In genomic region chr20:62305765-62306431, GRCh38 we compare ENCODE assay signal across 11 cellular contexts. TPM values are rescaled to one million over a fixed set of nuclear protein-coding genes. Genes with fewer than 3 reads are reported as not detected.
A peak's percentile ranks its signal among the peaks of the same experiment; 100 is the strongest.
DNase-seq lines count a peak whose midpoint lies in the region; ATAC-seq and TF ChIP-seq lines count a peak whose summit lies in the region.
"Had no signal": no experiment of that assay in that cellular context is flagged by ENCODE, and none has a peak within 500 bp of the region (broad histone marks: within the 10 kb centered on the region; RNA-seq: fewer than 3 reads in every experiment).

No MANE protein-coding gene starts in this region.

- peak overlapping the region; percentile 95 for H3K27ac ChIP-seq in C4-2B
- H3K27ac ChIP-seq in HEK293 (ENCODE audit: extremely low read depth, low read depth, low read length) = peak overlapping the region; percentile 22; the same call in 1 of the 2 replicates
- H3K27ac ChIP-seq in ascending aorta = no peak overlapping the region

- peaks cover 13% of the 10 kb centered on the region for H3K4me1 Mint-ChIP-seq in activated T-helper 2 cell treated with anti-CD3 and anti-CD28 coated beads, Interferon-gamma antibody, Interleukin-2, Interleukin-4, amounts not matched to agents 10 μg/mL and 5 μg/mL and 100 μg/mL, durations not matched to agents 14 hours and 24 hours and 36 hours (ENCODE audit: low read depth)

- POLR2A ChIA-PET in HEK293 (lab: Yijun Ruan, JAX) = interaction anchor here (0.6 to 2.8 kb wide), 6 partner anchors 10 to 80 kb away, joined by 3 to 12 read pairs (median 4); partner anchors contain the start of gene RPS21

- no peak overlapping the region for H3K27ac Mint-ChIP-seq in activated T-helper 2 cell treated with anti-CD3 and anti-CD28 coated beads, Interferon-gamma antibody, Interleukin-2, Interleukin-4, amounts not matched to agents 10 μg/mL and 5 μg/mL and 100 μg/mL, durations not matched to agents 14 hours and 24 hours and 36 hours

- H3K9me3 Mint-ChIP-seq in activated T-helper 2 cell treated with anti-CD3 and anti-CD28 coated beads, Interferon-gamma antibody, Interleukin-2, Interleukin-4, amounts not matched to agents 10 μg/mL and 5 μg/mL and 100 μg/mL, durations not matched to agents 14 hours and 24 hours and 36 hours = no peaks in the 10 kb centered on the region

- H3K4me1 ChIP-seq in HEK293 (ENCODE audit: control insufficient read depth, insufficient read depth, low read length) (peaks cover 8% of the 10 kb centered on the region), ascending aorta (peaks cover 12 to 20% of the 10 kb centered on the region in 2 donors)

- H3K27me3 Mint-ChIP-seq in activated T-helper 2 cell treated with anti-CD3 and anti-CD28 coated beads, Interferon-gamma antibody, Interleukin-2, Interleukin-4, amounts not matched to agents 10 μg/mL and 5 μg/mL and 100 μg/mL, durations not matched to agents 14 hours and 24 hours and 36 hours (ENCODE audit: low read depth) = no peaks in the 10 kb centered on the region

- H3K36me3 Mint-ChIP-seq in activated T-helper 2 cell treated with anti-CD3 and anti-CD28 coated beads, Interferon-gamma antibody, Interleukin-2, Interleukin-4, amounts not matched to agents 10 μg/mL and 5 μg/mL and 100 μg/mL, durations not matched to agents 14 hours and 24 hours and 36 hours (ENCODE audit: low read depth) = peaks cover 35% of the 10 kb centered on the region

- no peak overlapping the region for H3K4me3 ChIP-seq in HEK293 (ENCODE audit: low read depth, low read length)
- H3K4me3 ChIP-seq in ascending aorta = no peak overlapping the region

- H3K4me3 Mint-ChIP-seq in activated T-helper 2 cell treated with anti-CD3 and anti-CD28 coated beads, Interferon-gamma antibody, Interleukin-2, Interleukin-4, amounts not matched to agents 10 μg/mL and 5 μg/mL and 100 μg/mL, durations not matched to agents 14 hours and 24 hours and 36 hours (ENCODE audit: low read depth) = peak overlapping the region; percentile 62

- H3K9me3 ChIP-seq in HEK293 (ENCODE audit: control insufficient read depth, insufficient read depth, low read depth, low read length) = no peaks in the 10 kb centered on the region
- no peaks in the 10 kb centered on the region for H3K9me3 ChIP-seq in ascending aorta

- peaks cover 0 to 68% of the 10 kb centered on the region in 2 experiments; a peak in 1 of 3 replicates for H3K36me3 ChIP-seq in HEK293 (ENCODE audit: control insufficient read depth in 2 of 2, insufficient read depth in 1 of 2, low read length in 2 of 2)
- peaks cover 53 to 70% of the 10 kb centered on the region in 2 donors for H3K36me3 ChIP-seq in ascending aorta

- intact Hi-C loops in activated T-helper 2 cell treated with anti-CD3 and anti-CD28 coated beads, Interferon-gamma antibody, Interleukin-2, Interleukin-4, amounts not matched to agents 10 μg/mL and 5 μg/mL and 100 μg/mL, durations not matched to agents 14 hours and 24 hours and 36 hours (cut with micrococcal nuclease) = no loop called here
- intact Hi-C loops in ascending aorta (cut with DNase I) = no loop called here

- DNase-seq in activated T-helper 2 cell treated with anti-CD3 and anti-CD28 coated beads, Interferon-gamma antibody, Interleukin-2, Interleukin-4, amounts not matched to agents 10 μg/mL and 5 μg/mL and 100 μg/mL, durations not matched to agents 14 hours and 24 hours and 36 hours (ENCODE audit: low spot score) = no peak
- DNase-seq in kidney tubule cell (ENCODE audit: low spot score) (peak; percentile 26), cerebellar nuclear complex (lab: John Stamatoyannopoulos, UW) (no peak), ascending aorta (ENCODE audit: low spot score in 2 of 2) (no peak), occipital lobe (lab: John Stamatoyannopoulos, UW) (no peak)
- DNase-seq: effector CD4-positive, alpha-beta T cell; NCI-H2029; posterior cingulate gyrus had no signal

- no peak for ATAC-seq in GM21529 (IDR thresholded peaks at IDR 0.05; ENCODE audit: unreplicated experiment)

- no peaks in the 10 kb centered on the region for H3K27me3 ChIP-seq in ascending aorta

- TF ChIP-seq CTCF in C4-2B (conservative IDR thresholded peaks at IDR 0.05) (no peak), HEK293 (tag by site-specific recombination; IDR thresholded peaks at IDR 0.05) (no peak), ascending aorta (IDR thresholded peaks at IDR 0.05) (no peak)

- CTCF ChIA-PET in HEK293 (lab: Yijun Ruan, JAX) = interaction anchor here (0.8 to 2.4 kb wide), 2 partner anchors 77 kb away, joined by 3 to 22 read pairs; no protein-coding TSS in a partner anchor

TF ChIP-seq in HEK293, 187 proteins besides CTCF, POLR2A, EP300 and RAD21:
- TF ChIP-seq ZNF133 (tag by site-specific recombination; IDR thresholded peaks at IDR 0.05) (no peak), KLF1 (tag by site-specific recombination; IDR thresholded peaks at IDR 0.05) (peak; percentile 65), PRDM1 (tag by site-specific recombination; IDR thresholded peaks at IDR 0.05) (no peak)
- TF ChIP-seq, protein P1, sequence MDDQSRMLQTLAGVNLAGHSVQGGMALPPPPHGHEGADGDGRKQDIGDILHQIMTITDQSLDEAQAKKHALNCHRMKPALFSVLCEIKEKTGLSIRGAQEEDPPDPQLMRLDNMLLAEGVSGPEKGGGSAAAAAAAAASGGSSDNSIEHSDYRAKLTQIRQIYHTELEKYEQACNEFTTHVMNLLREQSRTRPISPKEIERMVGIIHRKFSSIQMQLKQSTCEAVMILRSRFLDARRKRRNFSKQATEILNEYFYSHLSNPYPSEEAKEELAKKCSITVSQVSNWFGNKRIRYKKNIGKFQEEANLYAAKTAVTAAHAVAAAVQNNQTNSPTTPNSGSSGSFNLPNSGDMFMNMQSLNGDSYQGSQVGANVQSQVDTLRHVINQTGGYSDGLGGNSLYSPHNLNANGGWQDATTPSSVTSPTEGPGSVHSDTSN (CRISPR knock-in tag; IDR thresholded peaks at IDR 0.05) = no peak
- TF ChIP-seq, protein P2, sequence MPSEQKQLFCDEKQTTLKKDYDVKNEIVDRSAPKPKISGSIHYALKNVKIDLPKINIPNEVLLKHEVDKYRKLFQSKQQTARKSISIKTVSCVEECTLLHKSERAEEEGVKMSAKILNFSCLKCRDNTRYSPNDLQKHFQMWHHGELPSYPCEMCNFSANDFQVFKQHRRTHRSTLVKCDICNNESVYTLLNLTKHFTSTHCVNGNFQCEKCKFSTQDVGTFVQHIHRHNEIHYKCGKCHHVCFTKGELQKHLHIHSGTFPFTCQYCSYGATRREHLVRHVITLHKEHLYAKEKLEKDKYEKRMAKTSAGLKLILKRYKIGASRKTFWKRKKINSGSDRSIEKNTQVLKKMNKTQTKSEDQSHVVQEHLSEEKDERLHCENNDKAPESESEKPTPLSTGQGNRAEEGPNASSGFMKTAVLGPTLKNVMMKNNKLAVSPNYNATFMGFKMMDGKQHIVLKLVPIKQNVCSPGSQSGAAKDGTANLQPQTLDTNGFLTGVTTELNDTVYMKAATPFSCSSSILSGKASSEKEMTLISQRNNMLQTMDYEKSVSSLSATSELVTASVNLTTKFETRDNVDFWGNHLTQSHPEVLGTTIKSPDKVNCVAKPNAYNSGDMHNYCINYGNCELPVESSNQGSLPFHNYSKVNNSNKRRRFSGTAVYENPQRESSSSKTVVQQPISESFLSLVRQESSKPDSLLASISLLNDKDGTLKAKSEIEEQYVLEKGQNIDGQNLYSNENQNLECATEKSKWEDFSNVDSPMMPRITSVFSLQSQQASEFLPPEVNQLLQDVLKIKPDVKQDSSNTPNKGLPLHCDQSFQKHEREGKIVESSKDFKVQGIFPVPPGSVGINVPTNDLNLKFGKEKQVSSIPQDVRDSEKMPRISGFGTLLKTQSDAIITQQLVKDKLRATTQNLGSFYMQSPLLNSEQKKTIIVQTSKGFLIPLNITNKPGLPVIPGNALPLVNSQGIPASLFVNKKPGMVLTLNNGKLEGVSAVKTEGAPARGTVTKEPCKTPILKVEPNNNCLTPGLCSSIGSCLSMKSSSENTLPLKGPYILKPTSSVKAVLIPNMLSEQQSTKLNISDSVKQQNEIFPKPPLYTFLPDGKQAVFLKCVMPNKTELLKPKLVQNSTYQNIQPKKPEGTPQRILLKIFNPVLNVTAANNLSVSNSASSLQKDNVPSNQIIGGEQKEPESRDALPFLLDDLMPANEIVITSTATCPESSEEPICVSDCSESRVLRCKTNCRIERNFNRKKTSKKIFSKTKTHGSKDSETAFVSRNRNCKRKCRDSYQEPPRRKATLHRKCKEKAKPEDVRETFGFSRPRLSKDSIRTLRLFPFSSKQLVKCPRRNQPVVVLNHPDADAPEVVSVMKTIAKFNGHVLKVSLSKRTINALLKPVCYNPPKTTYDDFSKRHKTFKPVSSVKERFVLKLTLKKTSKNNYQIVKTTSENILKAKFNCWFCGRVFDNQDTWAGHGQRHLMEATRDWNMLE (tag by site-specific recombination; conservative IDR thresholded peaks at IDR 0.05; ENCODE audit: low read depth) = no peak

RNA-seq across cellular contexts. Expression of gene ADRM1, which starts 3.1 kb away (rescaled TPM):
- total RNA-seq in activated T-helper 2 cell treated with anti-CD3 and anti-CD28 coated beads, Interferon-gamma antibody, Interleukin-2, Interleukin-4, amounts not matched to agents 10 μg/mL and 5 μg/mL and 100 μg/mL, durations not matched to agents 14 hours and 24 hours and 36 hours = 152 and 171 TPM in 2 replicates
- total RNA-seq in ascending aorta (236 TPM), occipital lobe (30.6 TPM)

Comparison
In these comparisons a context has a peak if more than half of its experiments do, and no peak if none do; other contexts are left out.
1. H3K27ac ChIP-seq: peak in C4-2B (single experiment) and HEK293 (single experiment); none in ascending aorta (0 of 2).